22 cellular contexts compared by ENCODE assay signal in the genomic region with DNA sequence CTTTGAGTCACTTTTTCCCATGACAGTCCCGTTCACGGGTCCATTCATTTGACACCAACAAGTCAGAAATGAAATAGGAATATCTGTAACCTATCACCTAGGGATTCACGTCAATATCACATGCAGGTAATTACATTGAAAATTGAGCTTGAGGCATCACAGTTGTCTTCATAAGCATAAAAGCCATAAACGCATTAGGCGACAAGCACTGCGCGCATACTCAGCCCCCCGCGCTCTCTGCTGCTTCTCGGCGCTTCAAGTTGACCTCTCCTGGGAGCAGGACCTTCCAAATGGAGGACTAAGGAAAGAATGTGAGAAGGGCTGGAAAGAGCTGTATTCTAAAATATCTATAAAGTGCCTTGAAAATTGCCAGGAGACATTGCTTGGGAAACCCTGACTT.
"Had no signal": no experiment of that assay in that cellular context is flagged by ENCODE, and none has a peak within 500 bp of the region (broad histone marks: within the 10 kb centered on the region; RNA-seq: fewer than 3 reads in every experiment).

No MANE protein-coding gene starts in this region.

- H3K4me3 ChIP-seq: colonic mucosa, gastrocnemius medialis, lung, pancreas, right lobe of liver, suprapubic skin, transverse colon had no signal

- H3K4me1 ChIP-seq: colonic mucosa, gastrocnemius medialis, pancreas, suprapubic skin had no signal

- H3K36me3 ChIP-seq: colonic mucosa, gastrocnemius medialis, pancreas, right lobe of liver, suprapubic skin, transverse colon had no signal

- DNase-seq: colonic mucosa; effector CD8-positive, alpha-beta T cell; endodermal cell; foreskin fibroblast; gastrocnemius medialis; head of caudate nucleus; kidney; naive thymus-derived CD8-positive, alpha-beta T cell; nephron progenitor cell; occipital lobe; pancreas; right lobe of liver; small intestine; stimulated activated CD4-positive, alpha-beta T cell treated with anti-CD3 and anti-CD28 coated beads, Interleukin-15, amount 100 ng/mL, for 24 hours; stimulated activated CD4-positive, alpha-beta T cell treated with anti-CD3 and anti-CD28 coated beads, Interleukin-2, amount 100 ng/mL, for 48 hours; stimulated activated naive B cell treated with anti-CD40 and anti-IgM and Interleukin-4, amounts not matched to agents 10 μg/mL and 1 μg/mL and 100 μg/mL, for 72 hours; transverse colon had no signal

- H3K27me3 ChIP-seq: colonic mucosa, gastrocnemius medialis, pancreas, right lobe of liver, suprapubic skin, transverse colon had no signal

- H3K9me3 ChIP-seq: colonic mucosa, gastrocnemius medialis, pancreas, right lobe of liver, suprapubic skin, transverse colon had no signal

- H3K27ac ChIP-seq: colonic mucosa, epithelial cell of prostate, gastrocnemius medialis, pancreas, right lobe of liver, suprapubic skin, transverse colon had no signal

- ATAC-seq: esophagus mucosa; gastrocnemius medialis; left lobe of liver; naive thymus-derived CD8-positive, alpha-beta T cell; pancreas; right lobe of liver; stimulated activated naive B cell treated with anti-CD40 and anti-IgM and Interleukin-4, amounts not matched to agents 10 μg/mL and 1 μg/mL and 100 μg/mL, for 72 hours had no signal
